In genomic region chr10:13787015-13787421, GRCh38 we compare ENCODE assay signal across 8 cellular contexts.
DNase-seq lines count a peak whose midpoint lies in the region; ATAC-seq lines count a peak whose summit lies in the region.

No MANE protein-coding gene starts in this region.

- no peak for DNase-seq in sciatic nerve (ENCODE audit: low spot score)
- no peak for DNase-seq in NCI-H2171 treated with DMSO at 0.1 percent for 48 hours (lab: John Stamatoyannopoulos, UW)
- no peak for DNase-seq in NOMO-1 treated with dmso at 0.1 percent for 144 hours (lab: John Stamatoyannopoulos, UW; ENCODE audit: unreplicated experiment)
- no peak for DNase-seq in inferior parietal cortex (ENCODE audit: extremely low spot score)

- ATAC-seq in GM18861 (IDR thresholded peaks at IDR 0.05; ENCODE audit: unreplicated experiment) (peak; percentile 60), HG02973 (IDR thresholded peaks at IDR 0.05; ENCODE audit: unreplicated experiment) (peak; percentile 66), sciatic nerve (peak; percentile 7)
- ATAC-seq in activated CD4-positive, CD25-positive, alpha-beta regulatory T cell treated with anti-CD3 and anti-CD28 coated beads, Interleukin-2, amount 50 U/mL, for 24 hours = peak; percentile 90 to 93

- intact Hi-C loops in sciatic nerve (cut with DNase I) = loop anchor here (5.0 kb wide), 1 partner anchor 170 kb away; no protein-coding TSS in a partner anchor

- H3K27ac ChIP-seq in cingulate gyrus (ENCODE audit: low read depth, low read length) = peak overlapping the region; percentile 20

Comparison
In these comparisons a context has a peak if more than half of its experiments do, and no peak if none do; other contexts are left out.
1. ATAC-seq: peak in every context shown above with its lines; median percentile 92 in activated CD4-positive, CD25-positive, alpha-beta regulatory T cell treated with anti-CD3 and anti-CD28 coated beads, Interleukin-2, amount 50 U/mL, for 24 hours; 66 in HG02973; 60 in GM18861; 7 in sciatic nerve.